ENCODE assay signal across 8 cellular contexts in the genomic region with DNA sequence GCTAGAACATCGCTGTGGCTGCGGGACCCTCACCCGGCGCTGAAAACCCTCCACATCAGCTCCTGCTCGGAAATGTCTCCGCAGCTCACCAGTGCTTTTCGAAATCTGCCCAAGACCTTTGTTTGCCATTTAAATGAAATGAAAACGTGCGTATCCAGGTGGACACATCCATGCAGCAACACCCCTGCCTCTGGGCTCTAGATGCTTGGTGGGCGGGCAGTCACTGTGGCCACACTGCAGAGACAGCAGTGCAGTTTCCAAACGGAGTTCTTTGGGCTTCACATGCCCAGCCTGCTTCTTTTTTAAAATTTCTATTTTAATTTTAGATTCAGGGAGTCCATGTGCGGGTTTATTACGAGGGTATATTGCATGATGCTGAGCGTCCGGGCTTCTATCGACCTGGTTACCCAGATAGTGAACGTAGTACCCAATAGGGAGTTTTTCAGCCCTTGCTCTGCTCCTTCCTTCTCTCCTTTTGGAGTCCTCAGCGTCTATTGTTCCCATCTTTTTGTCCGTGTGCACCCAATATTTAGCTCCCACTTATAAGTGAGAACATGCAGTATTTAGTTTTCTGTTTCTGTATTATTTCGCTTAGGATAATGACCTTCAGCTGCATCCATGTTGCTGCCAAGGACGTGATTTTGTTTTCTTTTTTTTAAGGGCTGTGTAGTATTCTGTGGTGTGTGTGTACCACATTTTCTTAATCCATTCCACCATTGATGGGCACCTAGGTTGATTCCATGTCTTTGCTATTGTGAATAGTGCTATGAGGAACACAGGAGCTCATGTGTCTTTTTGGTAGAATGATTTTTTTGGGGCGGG. TPM values are rescaled to one million over a fixed set of nuclear protein-coding genes. Genes with fewer than 3 reads are reported as not detected.
DNase-seq lines count a peak whose midpoint lies in the region; ATAC-seq and TF ChIP-seq lines count a peak whose summit lies in the region.

No MANE protein-coding gene starts in this region.

- no TSS peak for BruUV-seq in mammary epithelial cell (replicated peaks; lab: Mats Ljungman, UMichigan)

- H3K56ac ChIP-seq in mesendoderm (ENCODE audit: low read length) = peak overlapping the region; percentile 85

- dilution Hi-C loops in mammary epithelial cell (cut with HindIII; ENCODE audit: low sequenced_read_pairs) = no loop called here

- H3K23ac ChIP-seq in mesendoderm (ENCODE audit: low read length) = no peak overlapping the region

- H3K79me2 ChIP-seq in mammary epithelial cell (ENCODE audit: insufficient read depth, low read length) (no peaks in the 10 kb centered on the region), mesendoderm (ENCODE audit: control insufficient read depth, insufficient read depth, low read length) (peaks cover 2% of the 10 kb centered on the region)

- ATAC-seq in Right ventricle myocardium superior (ENCODE audit: poor library complexity) (no peak), omental fat pad (ENCODE audit: low FRiP score) (no peak), GM21619 (IDR thresholded peaks at IDR 0.05; ENCODE audit: unreplicated experiment) (no peak)

- no peak for TF ChIP-seq POLR2A in uterus (IDR thresholded peaks at IDR 0.05)

- WGBS in mammary epithelial cell (ENCODE audit: low coverage, missing lambda C conversion rate) = 39% methylated on average over 22 of the region's 22 CpGs
- no CpG with 5 or more reads among the region's 22 CpGs for WGBS in mesendoderm (ENCODE audit: extremely low coverage, insufficient coverage, low lambda C conversion rate)

- no peaks in the 10 kb centered on the region for H4K20me1 ChIP-seq in mammary epithelial cell (ENCODE audit: insufficient read depth, low read length)

- no peaks in the 10 kb centered on the region for H3K9me3 ChIP-seq in left ventricle myocardium inferior (replicated peaks)
- no peaks in the 10 kb centered on the region for H3K9me3 ChIP-seq in mammary epithelial cell (replicated peaks; ENCODE audit: insufficient read depth, low read length)
- H3K9me3 ChIP-seq in uterus = no peaks in the 10 kb centered on the region

- H3K27me3 ChIP-seq in left ventricle myocardium inferior (ENCODE audit: low read depth) = peaks cover 99% of the 10 kb centered on the region
- H3K27me3 ChIP-seq in mammary epithelial cell (ENCODE audit: insufficient read depth, low read length) = peaks cover 20% of the 10 kb centered on the region
- no peaks in the 10 kb centered on the region for H3K27me3 ChIP-seq in mesendoderm (ENCODE audit: insufficient read depth, low read length, poor library complexity)
- peaks cover 3 to 31% of the 10 kb centered on the region in 2 donors for H3K27me3 ChIP-seq in uterus

- peak overlapping the region; percentile 80 for H3K4me3 ChIP-seq in left ventricle myocardium inferior
- H3K4me3 ChIP-seq in mammary epithelial cell (replicated peaks in 1 of 3; ENCODE audit: insufficient read depth in 1 of 3, low read depth in 2 of 3, low read length in 3 of 3) = peak overlapping the region in 2 of 3 experiments; percentile 54 to 58
- H3K4me3 ChIP-seq in mesendoderm (ENCODE audit: low read length) = peak overlapping the region; percentile 22
- H3K4me3 ChIP-seq in uterus = peak overlapping the region; percentile 39 to 43

- peak overlapping the region; percentile 96 for H3K4me2 ChIP-seq in mammary epithelial cell (ENCODE audit: insufficient read depth, low read depth, low read length)
- H3K4me2 ChIP-seq in mesendoderm (ENCODE audit: low read length) = peak overlapping the region; percentile 67

- in situ Hi-C loops in mammary epithelial cell (cut with MboI; ENCODE audit: low sequenced_read_pairs in 2 of 2) (no loop called here), KBM-7 (cut with MboI; ENCODE audit: low pct_unique_long_range_greater_than_20kb, low sequenced_read_pairs) (no loop called here)

- intact Hi-C loops in left ventricle myocardium inferior (cut with micrococcal nuclease) (no loop called here), Right ventricle myocardium superior (cut with DNase I) (no loop called here), mammary epithelial cell (cut with micrococcal nuclease) (no loop called here), uterus (cut with DNase I; ENCODE audit: low total_unique reads) (no loop called here)

- H3K4me1 ChIP-seq in left ventricle myocardium inferior = peaks cover 51% of the 10 kb centered on the region
- peaks cover 18% of the 10 kb centered on the region for H3K4me1 ChIP-seq in mammary epithelial cell (ENCODE audit: insufficient read depth, low read length)
- H3K4me1 ChIP-seq in mesendoderm (ENCODE audit: control insufficient read depth, low read depth, low read length) = no peaks in the 10 kb centered on the region
- peaks cover 0 to 12% of the 10 kb centered on the region in 2 donors for H3K4me1 ChIP-seq in uterus

- H3K79me1 ChIP-seq in mesendoderm (ENCODE audit: low read length) = no peaks in the 10 kb centered on the region

- H4K5ac ChIP-seq in mesendoderm (ENCODE audit: low read length) = no peak overlapping the region

- H2BK120ac ChIP-seq in mesendoderm (ENCODE audit: low read depth, low read length) = no peak overlapping the region

- CTCF ChIA-PET in mammary epithelial cell (lab: Charles Lee; ENCODE audit: low non-redundant PET) = interaction anchor here (0.7 kb wide), 1 partner anchor 1799 kb away, joined by 5 read pairs; no protein-coding TSS in a partner anchor

- TF ChIP-seq CTCF in left ventricle myocardium inferior (IDR thresholded peaks at IDR 0.05; ENCODE audit: borderline replicate concordance) (no peak), mammary epithelial cell (conservative IDR thresholded peaks at IDR 0.05 in 1 of 2, IDR thresholded peaks at IDR 0.05 in 1 of 2; ENCODE audit: extremely low read depth in 1 of 2, insufficient read depth in 1 of 2, low read depth in 1 of 2, low read length in 2 of 2) (no peak), uterus (IDR thresholded peaks at IDR 0.05) (no peak), omental fat pad (IDR thresholded peaks at IDR 0.05) (no peak)

- no peak overlapping the region for H4K8ac ChIP-seq in mesendoderm (ENCODE audit: low read depth, low read length)

- H3K18ac ChIP-seq in mesendoderm (ENCODE audit: low read length) = peak overlapping the region; percentile 72

- H3K9ac ChIP-seq in mammary epithelial cell (ENCODE audit: insufficient read depth, low read length) = no peak overlapping the region
- H3K9ac ChIP-seq in mesendoderm (ENCODE audit: low read length) = peak overlapping the region; percentile 55

- no peaks in the 10 kb centered on the region for H3K36me3 ChIP-seq in left ventricle myocardium inferior
- H3K36me3 ChIP-seq in mammary epithelial cell (ENCODE audit: insufficient read depth, low read length) = no peaks in the 10 kb centered on the region
- no peaks in the 10 kb centered on the region for H3K36me3 ChIP-seq in mesendoderm (ENCODE audit: control insufficient read depth, insufficient read depth, low read length)
- H3K36me3 ChIP-seq in uterus = no peaks in the 10 kb centered on the region

- peak overlapping the region; percentile 48 for H3K4ac ChIP-seq in mesendoderm (ENCODE audit: low read depth, low read length)

- H3K27ac ChIP-seq in left ventricle myocardium inferior (replicated peaks) (peak overlapping the region; percentile 82), mammary epithelial cell (ENCODE audit: insufficient read depth, low read depth, low read length) (no peak overlapping the region), mesendoderm (ENCODE audit: low read depth, low read length) (peak overlapping the region; percentile 40), uterus (peak overlapping the region; percentile 50 to 65)

- DNase-seq in left ventricle myocardium inferior = no peak
- DNase-seq in Right ventricle myocardium superior = no peak
- DNase-seq in mammary epithelial cell = no peak
- DNase-seq in mesendoderm = no peak
- DNase-seq in uterus = no peak
- DNase-seq in omental fat pad (ENCODE audit: low spot score) = no peak
- DNase-seq in KBM-7 = no peak

- H2AFZ ChIP-seq in mammary epithelial cell (ENCODE audit: low read depth, low read length) = peak overlapping the region; percentile 90

- no peak overlapping the region for H2AK5ac ChIP-seq in mesendoderm (ENCODE audit: low read length)

- no peak overlapping the region for H2BK5ac ChIP-seq in mesendoderm (ENCODE audit: low read length)

- no peak overlapping the region for H2BK15ac ChIP-seq in mesendoderm (replicated peaks; ENCODE audit: low read depth)

RNA-seq across cellular contexts. Expression of a gene that starts 4.8 kb away (rescaled TPM):
- total RNA-seq in left ventricle myocardium inferior (1.4 TPM), Right ventricle myocardium superior (1.3 TPM), mammary epithelial cell (10 to 100 TPM in 1 of 2 donors, 1 to 10 TPM in 1; 3.1 to 31.8 TPM), uterus (10 to 100 TPM in 1 of 4 donors, 1 to 10 TPM in 1, under 1 TPM in 1, not detected in 1; 0.26 to 80.7 (median 4.3) TPM), omental fat pad (1 to 10 TPM; 2.4 to 8.9 (median 3.9) TPM)
- 5.7 TPM for polyA plus RNA-seq in mammary epithelial cell
- polyA minus RNA-seq in mammary epithelial cell = 3.5 TPM
- 1,328 TPM for polyA plus RNA-seq in mesendoderm (2013, experiment 1 of 2)
- 1,392 TPM for polyA plus RNA-seq in mesendoderm (2013, experiment 2 of 2)

RNA-seq across cellular contexts. Expression of a gene that starts 26.5 kb away (rescaled TPM):
- total RNA-seq in left ventricle myocardium inferior (11.2 TPM), Right ventricle myocardium superior (8.9 TPM), mammary epithelial cell (10 to 100 TPM; 14.3 to 29.9 TPM), uterus (10 to 100 TPM; 13.1 to 49.4 (median 28.0) TPM), omental fat pad (10 to 100 TPM in 3 of 4 donors, 1 to 10 TPM in 1; 6.8 to 25.2 (median 23.3) TPM)
- polyA plus RNA-seq in mammary epithelial cell = 26.1 TPM
- polyA minus RNA-seq in mammary epithelial cell = 6.7 TPM
- 53.4 TPM for polyA plus RNA-seq in mesendoderm (2013, experiment 1 of 2)
- polyA plus RNA-seq in mesendoderm (2013, experiment 2 of 2) = 51.8 TPM

Comparison
In these comparisons a context has a peak if more than half of its experiments do, and no peak if none do; other contexts are left out.
1. H3K4me3 ChIP-seq: peak in every context shown above with its lines; median percentile 80 in left ventricle myocardium inferior; 56 in mammary epithelial cell; 41 in uterus; 22 in mesendoderm.